Comparison of ENCODE assay signal across 1 cellular context in the genomic region with DNA sequence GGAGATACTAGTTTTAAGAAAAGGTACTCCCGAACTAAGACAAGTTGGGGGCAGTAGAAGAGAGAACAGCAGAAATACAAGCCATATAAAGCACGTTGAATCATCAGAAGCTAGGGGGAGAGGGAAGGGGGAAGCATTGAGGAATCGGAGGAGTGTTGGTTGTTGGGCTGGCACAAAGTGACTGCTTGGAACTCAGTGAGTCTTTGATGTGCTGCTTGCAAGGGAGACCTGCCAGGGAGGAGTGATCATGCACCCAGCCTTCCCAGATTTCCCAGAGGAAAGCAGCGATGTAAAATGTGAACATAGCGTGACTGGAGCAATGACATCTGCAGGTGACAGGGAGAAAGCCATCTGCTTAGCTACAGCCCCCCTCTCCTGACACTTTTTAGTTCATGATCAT.
TF ChIP-seq lines count a peak whose summit lies in the region.

No MANE protein-coding gene starts in this region.

TF ChIP-seq in GM23338, 12 proteins besides CTCF, POLR2A, EP300 and RAD21 (continued from another document):
- TF ChIP-seq NANOG (IDR thresholded peaks at IDR 0.05; ENCODE audit: borderline replicate concordance) (no peak), CREB1 (CRISPR knock-in tag; IDR thresholded peaks at IDR 0.05; ENCODE audit: low read depth) (no peak), EZH2 (IDR thresholded peaks at IDR 0.05; ENCODE audit: low read depth, unreplicated experiment) (no peak), JUNB (IDR thresholded peaks at IDR 0.05; ENCODE audit: unreplicated experiment) (no peak)
- TF ChIP-seq, protein P1, sequence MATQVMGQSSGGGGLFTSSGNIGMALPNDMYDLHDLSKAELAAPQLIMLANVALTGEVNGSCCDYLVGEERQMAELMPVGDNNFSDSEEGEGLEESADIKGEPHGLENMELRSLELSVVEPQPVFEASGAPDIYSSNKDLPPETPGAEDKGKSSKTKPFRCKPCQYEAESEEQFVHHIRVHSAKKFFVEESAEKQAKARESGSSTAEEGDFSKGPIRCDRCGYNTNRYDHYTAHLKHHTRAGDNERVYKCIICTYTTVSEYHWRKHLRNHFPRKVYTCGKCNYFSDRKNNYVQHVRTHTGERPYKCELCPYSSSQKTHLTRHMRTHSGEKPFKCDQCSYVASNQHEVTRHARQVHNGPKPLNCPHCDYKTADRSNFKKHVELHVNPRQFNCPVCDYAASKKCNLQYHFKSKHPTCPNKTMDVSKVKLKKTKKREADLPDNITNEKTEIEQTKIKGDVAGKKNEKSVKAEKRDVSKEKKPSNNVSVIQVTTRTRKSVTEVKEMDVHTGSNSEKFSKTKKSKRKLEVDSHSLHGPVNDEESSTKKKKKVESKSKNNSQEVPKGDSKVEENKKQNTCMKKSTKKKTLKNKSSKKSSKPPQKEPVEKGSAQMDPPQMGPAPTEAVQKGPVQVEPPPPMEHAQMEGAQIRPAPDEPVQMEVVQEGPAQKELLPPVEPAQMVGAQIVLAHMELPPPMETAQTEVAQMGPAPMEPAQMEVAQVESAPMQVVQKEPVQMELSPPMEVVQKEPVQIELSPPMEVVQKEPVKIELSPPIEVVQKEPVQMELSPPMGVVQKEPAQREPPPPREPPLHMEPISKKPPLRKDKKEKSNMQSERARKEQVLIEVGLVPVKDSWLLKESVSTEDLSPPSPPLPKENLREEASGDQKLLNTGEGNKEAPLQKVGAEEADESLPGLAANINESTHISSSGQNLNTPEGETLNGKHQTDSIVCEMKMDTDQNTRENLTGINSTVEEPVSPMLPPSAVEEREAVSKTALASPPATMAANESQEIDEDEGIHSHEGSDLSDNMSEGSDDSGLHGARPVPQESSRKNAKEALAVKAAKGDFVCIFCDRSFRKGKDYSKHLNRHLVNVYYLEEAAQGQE (IDR thresholded peaks at IDR 0.05; ENCODE audit: unreplicated experiment) = no peak
- TF ChIP-seq, protein P2, sequence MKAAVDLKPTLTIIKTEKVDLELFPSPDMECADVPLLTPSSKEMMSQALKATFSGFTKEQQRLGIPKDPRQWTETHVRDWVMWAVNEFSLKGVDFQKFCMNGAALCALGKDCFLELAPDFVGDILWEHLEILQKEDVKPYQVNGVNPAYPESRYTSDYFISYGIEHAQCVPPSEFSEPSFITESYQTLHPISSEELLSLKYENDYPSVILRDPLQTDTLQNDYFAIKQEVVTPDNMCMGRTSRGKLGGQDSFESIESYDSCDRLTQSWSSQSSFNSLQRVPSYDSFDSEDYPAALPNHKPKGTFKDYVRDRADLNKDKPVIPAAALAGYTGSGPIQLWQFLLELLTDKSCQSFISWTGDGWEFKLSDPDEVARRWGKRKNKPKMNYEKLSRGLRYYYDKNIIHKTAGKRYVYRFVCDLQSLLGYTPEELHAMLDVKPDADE (IDR thresholded peaks at IDR 0.05) = no peak
TF ChIP-seq in GM23338: peak in this region for 0.
